Comparison of ENCODE assay signal across 8 cellular contexts in genomic region chr13:110915874-110916670, GRCh38. TPM values are rescaled to one million over a fixed set of nuclear protein-coding genes. Genes with fewer than 3 reads are reported as not detected.
DNase-seq lines count a peak whose midpoint lies in the region; ATAC-seq and TF ChIP-seq lines count a peak whose summit lies in the region.

No MANE protein-coding gene starts in this region.

- H3K4me1 Mint-ChIP-seq in WTC11 = peaks cover 41% of the 10 kb centered on the region

- no peak for TF ChIP-seq CTCF in BE2C (IDR thresholded peaks at IDR 0.05; ENCODE audit: low read depth, low read length)
- TF ChIP-seq CTCF in WTC11 (IDR thresholded peaks at IDR 0.05) = no peak
- TF ChIP-seq CTCF in foreskin fibroblast (IDR thresholded peaks at IDR 0.05; ENCODE audit: low read depth, low read length) = no peak

- DNase-seq in BE2C = no peak
- DNase-seq in HCEC 1CT = peak; percentile 80
- no peak for DNase-seq in WTC11 (ENCODE audit: low spot score)
- DNase-seq in foreskin fibroblast = peak; percentile 31 to 55
- DNase-seq in stimulated activated naive CD4-positive, alpha-beta T cell treated with Interleukin-2 at 50 U/mL for 16 hours (lab: John Stamatoyannopoulos, UW) = no peak
- no peak for DNase-seq in HPDE6-E6E7 (ENCODE audit: extremely low spot score)

- no peaks in the 10 kb centered on the region for H3K9me3 ChIP-seq in BE2C

- peak overlapping the region; percentile 88 for H3K4me3 Mint-ChIP-seq in WTC11

- H3K27ac Mint-ChIP-seq in WTC11 = peak overlapping the region; percentile 92

- H3K27me3 ChIP-seq in BE2C = no peaks in the 10 kb centered on the region
- no peaks in the 10 kb centered on the region for H3K27me3 ChIP-seq in rectal smooth muscle tissue (ENCODE audit: control insufficient read depth, insufficient read depth, low read length)

- ATAC-seq in WTC11 (no peak), HG03439 (IDR thresholded peaks at IDR 0.05; ENCODE audit: unreplicated experiment) (no peak)

- H3K4me3 ChIP-seq in BE2C (ENCODE audit: low read depth, low read length) (peak overlapping the region; percentile 85), foreskin fibroblast (ENCODE audit: low read depth in 1 of 2, low read length in 2 of 2) (peak overlapping the region; percentile 50 to 67), rectal smooth muscle tissue (ENCODE audit: low read length) (peak overlapping the region; percentile 60)

- CTCF ChIA-PET in WTC11 (lab: Charles Lee) = interaction anchor here (0.6 to 2.1 kb wide), 30 partner anchors 9 to 460 kb away, joined by 3 to 25 read pairs (median 4); no protein-coding TSS in a partner anchor

- 0 out of 2 replicates have a peak, but pooled peaks cover 2% of the 10 kb centered on the region for H3K27me3 Mint-ChIP-seq in WTC11 (ENCODE audit: low read depth)

- H3K27ac ChIP-seq in rectal smooth muscle tissue (ENCODE audit: low read depth, low read length) = peak overlapping the region; percentile 95

- H3K9me3 Mint-ChIP-seq in WTC11 = no peaks in the 10 kb centered on the region

- 0 out of 2 replicates have a peak, but pooled peaks cover 5% of the 10 kb centered on the region for H3K36me3 Mint-ChIP-seq in WTC11

- POLR2A ChIA-PET in WTC11 (lab: Charles Lee) = interaction anchor here (0.8 to 2.9 kb wide), 6 partner anchors 14 to 271 kb away, joined by 3 to 16 read pairs (median 4); no protein-coding TSS in a partner anchor

- H3K36me3 ChIP-seq in BE2C = peaks cover 12% of the 10 kb centered on the region
- no peaks in the 10 kb centered on the region for H3K36me3 ChIP-seq in rectal smooth muscle tissue (ENCODE audit: control insufficient read depth, insufficient read depth, low read length)

- H3K4me1 ChIP-seq in BE2C (no peaks in the 10 kb centered on the region), rectal smooth muscle tissue (ENCODE audit: control insufficient read depth, insufficient read depth, low read length) (peaks cover 18% of the 10 kb centered on the region)

- peak overlapping the region; percentile 34 for H3K9ac ChIP-seq in rectal smooth muscle tissue (ENCODE audit: low read length)

TF ChIP-seq in WTC11, 78 proteins besides CTCF, POLR2A, EP300 and RAD21:
- TF ChIP-seq ZNF671 (CRISPR knock-in tag; IDR thresholded peaks at IDR 0.05) (no peak), ZNF263 (CRISPR knock-in tag; IDR thresholded peaks at IDR 0.05; ENCODE audit: low read depth) (no peak), MAX (CRISPR knock-in tag; IDR thresholded peaks at IDR 0.05) (no peak), HMGXB4 (CRISPR knock-in tag; IDR thresholded peaks at IDR 0.05) (no peak), JAZF1 (CRISPR knock-in tag; IDR thresholded peaks at IDR 0.05) (no peak), USF1 (CRISPR knock-in tag; IDR thresholded peaks at IDR 0.05) (no peak), NFE2L1 (CRISPR knock-in tag; IDR thresholded peaks at IDR 0.05) (no peak), ZNF232 (CRISPR knock-in tag; IDR thresholded peaks at IDR 0.05) (no peak), RELA (CRISPR knock-in tag; IDR thresholded peaks at IDR 0.05; ENCODE audit: borderline replicate concordance) (no peak), ZNF532 (CRISPR knock-in tag; IDR thresholded peaks at IDR 0.05; ENCODE audit: borderline replicate concordance) (no peak), TEAD1 (CRISPR knock-in tag; IDR thresholded peaks at IDR 0.05) (no peak), MXD4 (CRISPR knock-in tag; IDR thresholded peaks at IDR 0.05; ENCODE audit: borderline replicate concordance) (no peak), ZBTB43 (CRISPR knock-in tag; IDR thresholded peaks at IDR 0.05) (no peak)

RNA-seq across cellular contexts. Expression of gene ANKRD10, which starts 1.2 kb away (rescaled TPM):
- 118 TPM for polyA plus RNA-seq in BE2C (2012; ENCODE audit: insufficient read depth, insufficient read length, low read depth)
- total RNA-seq in WTC11 (2021) = 176 to 219 TPM (median 191 TPM) in 3 replicates

Comparison
In these comparisons a context has a peak if more than half of its experiments do, and no peak if none do; other contexts are left out.
1. DNase-seq: peak in HCEC 1CT (single experiment) and foreskin fibroblast (2 of 2); none in BE2C (single experiment), WTC11 (single experiment), stimulated activated naive CD4-positive, alpha-beta T cell treated with Interleukin-2 at 50 U/mL for 16 hours (single experiment) and HPDE6-E6E7 (single experiment).
2. Peak in every context shown above with its lines, with median percentiles within 50 percentile points of each other: H3K4me3 ChIP-seq.